8 cellular contexts compared by ENCODE assay signal in genomic region chr10:5666324-5667220, GRCh38. TPM values are rescaled to one million over a fixed set of nuclear protein-coding genes. Genes with fewer than 3 reads are reported as not detected.
DNase-seq lines count a peak whose midpoint lies in the region; ATAC-seq, FAIRE-seq and TF ChIP-seq lines count a peak whose summit lies in the region.

Gene ASB13, minus strand, starts transcription at chr10:5666595. Its CDS starts 44 bp downstream, at chr10:5666551.

- H3K4me3 ChIP-seq in GM12875 (ENCODE audit: low read depth, low read length) (peak within 1 kb of the TSS; percentile 51), astrocyte (ENCODE audit: insufficient read depth, low read depth, low read length) (peak within 1 kb of the TSS; percentile 68), right cardiac atrium (ENCODE audit: low read length) (peak within 1 kb of the TSS; percentile 65)

- H3K4me1 Mint-ChIP-seq in astrocyte (ENCODE audit: low read depth, unreplicated experiment): no peaks in the 10 kb centered on the region

- no peaks in the 10 kb centered on the region for H3K79me2 ChIP-seq in astrocyte (ENCODE audit: insufficient read depth, low read length)

- peak within 1 kb of the TSS; percentile 98 for H2AFZ ChIP-seq in astrocyte (ENCODE audit: low read depth, low read length)

- H3K4me2 ChIP-seq in astrocyte (ENCODE audit: low read length): peak within 1 kb of the TSS; percentile 93

- no peaks in the 10 kb centered on the region for H3K36me3 Mint-ChIP-seq in astrocyte (ENCODE audit: low read depth, unreplicated experiment)

- ATAC-seq in HG03432 (IDR thresholded peaks at IDR 0.05; ENCODE audit: unreplicated experiment): peak; percentile 77
- peak; percentile 95 to 96 for ATAC-seq in right cardiac atrium
- ATAC-seq in HG02571 (IDR thresholded peaks at IDR 0.05; ENCODE audit: unreplicated experiment): no peak

- peak within 1 kb of the TSS; percentile 55 for H3K27ac Mint-ChIP-seq in astrocyte (ENCODE audit: unreplicated experiment)

- H3K4me3 Mint-ChIP-seq in astrocyte (ENCODE audit: unreplicated experiment): peak within 1 kb of the TSS; percentile 92

- H3K27ac ChIP-seq in 22Rv1 (peak within 1 kb of the TSS; percentile 60), astrocyte (ENCODE audit: low read depth, low read length) (no peak within 1 kb of the TSS), right cardiac atrium (ENCODE audit: low read length) (peak within 1 kb of the TSS; percentile 21)

- H3K27me3 ChIP-seq in astrocyte (ENCODE audit: insufficient read depth, low read length) (peaks cover 5% of the 10 kb centered on the region), right cardiac atrium (ENCODE audit: control insufficient read depth, insufficient read depth) (no peaks in the 10 kb centered on the region)

- H3K36me3 ChIP-seq in astrocyte (ENCODE audit: insufficient read depth, low read length): no peaks in the 10 kb centered on the region

- H3K4me1 ChIP-seq in astrocyte (ENCODE audit: insufficient read depth, low read length) (peaks cover 12% of the 10 kb centered on the region), right cardiac atrium (ENCODE audit: control insufficient read depth, insufficient read depth, low read length) (no peaks in the 10 kb centered on the region)

- no peak for TF ChIP-seq CTCF in 22Rv1 (IDR thresholded peaks at IDR 0.05)
- no peak for TF ChIP-seq CTCF in GM12875 (IDR thresholded peaks at IDR 0.05; ENCODE audit: borderline replicate concordance, insufficient read depth, low read depth, low read length)
- TF ChIP-seq CTCF in astrocyte (IDR thresholded peaks at IDR 0.05; ENCODE audit: insufficient read depth, low read depth, low read length): no peak

- no peaks in the 10 kb centered on the region for H3K9me3 ChIP-seq in astrocyte (ENCODE audit: insufficient read depth, low read depth, low read length)
- no peaks in the 10 kb centered on the region for H3K9me3 ChIP-seq in right cardiac atrium (ENCODE audit: control insufficient read depth, low read length)

- H3K9me3 Mint-ChIP-seq in astrocyte (ENCODE audit: unreplicated experiment): peaks cover 2% of the 10 kb centered on the region

- H4K20me1 ChIP-seq in astrocyte (ENCODE audit: insufficient read depth, low read length): no peaks in the 10 kb centered on the region

- 3% methylated on average over 87 of the region's 87 CpGs for WGBS in right cardiac atrium

- peaks cover 13% of the 10 kb centered on the region for H3K27me3 Mint-ChIP-seq in astrocyte (ENCODE audit: low read depth, unreplicated experiment)

- H3K9ac ChIP-seq in astrocyte (ENCODE audit: low read length): peak within 1 kb of the TSS; percentile 76

- DNase-seq in RPMI8226 (peak; percentile 88), astrocyte (ENCODE audit: low read depth) (no peak), right cardiac atrium (peak; percentile 82 to 95 (median 93)), posterior vena cava (ENCODE audit: low spot score) (peak; percentile 92)

- no peak for FAIRE-seq in astrocyte (lab: Jason Lieb, UNC)

- intact Hi-C loops in right cardiac atrium (cut with DNase I) (no loop called here), posterior vena cava (cut with DNase I) (no loop called here)

RNA-seq across cellular contexts. Expression of gene ASB13, which starts in this region (rescaled TPM):
- 4.7 and 4.8 TPM in 2 replicates for total RNA-seq in astrocyte
- total RNA-seq in right cardiac atrium: 10 to 100 TPM; 15.0 to 20.6 (median 17.5) TPM
- 17.1 TPM for polyA plus RNA-seq in right cardiac atrium
- total RNA-seq in posterior vena cava: 10 to 100 TPM; 19.7 to 21.6 TPM
